Comparison of ENCODE assay signal across 18 cellular contexts in the genomic region with DNA sequence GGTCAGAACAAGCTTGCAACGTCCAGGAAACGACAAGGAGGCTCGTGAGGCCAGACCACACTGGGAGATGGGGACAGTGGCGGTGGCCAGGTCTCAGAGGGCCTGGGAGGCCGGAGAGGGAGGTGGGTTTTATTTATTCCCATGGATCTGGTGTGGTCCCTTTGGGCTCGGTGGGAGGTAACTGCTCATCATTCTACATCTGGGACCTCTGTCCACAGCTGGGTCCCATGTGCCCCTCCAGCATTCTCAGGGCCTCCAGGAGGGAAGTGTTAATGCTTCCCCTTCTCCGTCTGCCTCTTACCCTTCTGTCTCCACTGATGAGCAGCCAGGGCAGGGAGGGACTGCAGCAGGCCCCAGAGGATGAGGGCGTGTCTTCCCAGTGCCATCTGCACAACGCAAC. TPM values are rescaled to one million over a fixed set of nuclear protein-coding genes. Genes with fewer than 3 reads are reported as not detected.
A peak's percentile ranks its signal among the peaks of the same experiment; 100 is the strongest.
DNase-seq lines count a peak whose midpoint lies in the region; ATAC-seq and TF ChIP-seq lines count a peak whose summit lies in the region.
"Had no signal": no experiment of that assay in that cellular context is flagged by ENCODE, and none has a peak within 500 bp of the region (broad histone marks: within the 10 kb centered on the region; RNA-seq: fewer than 3 reads in every experiment).

No MANE protein-coding gene starts in this region.

- H3K36me3 ChIP-seq in SJSA1 (no peaks in the 10 kb centered on the region), spleen (no peaks in the 10 kb centered on the region), body of pancreas (replicated peaks in 1 of 2; ENCODE audit: insufficient read depth in 1 of 2, low read depth in 2 of 2) (no peaks in the 10 kb centered on the region)

- 45 to 64% (median 60%) methylated on average over 9 of the region's 9 CpGs for WGBS in spleen, 5 donors
- WGBS in body of pancreas, 2 donors = 67 to 80% methylated on average over 8 to 9 of the region's 9 CpGs

- DNase-seq in HFF-Myc (ENCODE audit: extremely low read depth, low read depth) (peak; percentile 59), SJSA1 (ENCODE audit: low read depth in 1 of 2, low spot score in 2 of 2) (peak; percentile 92 to 96), left colon (no peak), spleen (peak; percentile 57), body of pancreas (no peak), nephron progenitor cell (no peak)
- DNase-seq in activated naive CD8-positive, alpha-beta T cell treated with anti-CD3 and anti-CD28 coated beads for 36 hours = no peak
- DNase-seq: activated CD8-positive, alpha-beta memory T cell treated with anti-CD3 and anti-CD28 coated beads, Interleukin-2, amount 50 U/mL, for 4 hours; activated effector memory CD4-positive, alpha-beta T cell treated with Interleukin-2 at 50 U/mL for 16 hours; HCEC 1CT; immature natural killer cell; naive thymus-derived CD8-positive, alpha-beta T cell; NCI-H69; SIG-M5; stimulated activated CD4-positive, alpha-beta T cell treated with anti-CD3 and anti-CD28 coated beads, Interleukin-1b, Interleukin-23, amount 100 ng/mL, for 48 hours; stimulated activated naive B cell treated with anti-CD40 and anti-IgM and Interleukin-4, amounts not matched to agents 10 μg/mL and 1 μg/mL and 100 μg/mL, for 72 hours had no signal

- ATAC-seq in left colon = peak; percentile 13
- no peak for ATAC-seq in body of pancreas
- ATAC-seq: naive thymus-derived CD8-positive, alpha-beta T cell; stimulated activated naive B cell treated with anti-CD40 and anti-IgM and Interleukin-4, amounts not matched to agents 10 μg/mL and 1 μg/mL and 100 μg/mL, for 72 hours had no signal

- H3K9me3 ChIP-seq in SJSA1 (replicated peaks) (peaks cover 6% of the 10 kb centered on the region), spleen (no peaks in the 10 kb centered on the region), body of pancreas (no peaks in the 10 kb centered on the region)

- H3K4me3 ChIP-seq in HFF-Myc (replicated peaks; ENCODE audit: low read depth, low read length) = no peak overlapping the region
- H3K4me3 ChIP-seq in SJSA1 = no peak overlapping the region
- H3K4me3 ChIP-seq in spleen = no peak overlapping the region
- no peak overlapping the region for H3K4me3 ChIP-seq in body of pancreas

- intact Hi-C loops in left colon (cut with DNase I, micrococcal nuclease) (no loop called here), spleen (cut with DNase I; ENCODE audit: low total_unique reads) (no loop called here), body of pancreas (cut with DNase I) (no loop called here)

- peaks cover 12% of the 10 kb centered on the region for H3K27me3 Mint-ChIP-seq in activated naive CD8-positive, alpha-beta T cell treated with anti-CD3 and anti-CD28 coated beads for 36 hours
- H3K27me3 Mint-ChIP-seq in nephron progenitor cell (ENCODE audit: low read depth, poor library complexity) = peaks cover 15% of the 10 kb centered on the region

- peaks cover 67% of the 10 kb centered on the region for H3K4me1 ChIP-seq in SJSA1 (replicated peaks)
- peaks cover 0 to 28% (median 7%) of the 10 kb centered on the region in 6 donors for H3K4me1 ChIP-seq in spleen
- H3K4me1 ChIP-seq in body of pancreas = peaks cover under 1% of the 10 kb centered on the region
- H3K4me1 ChIP-seq: parathyroid adenoma had no signal

- no peaks in the 10 kb centered on the region for H3K36me3 Mint-ChIP-seq in activated naive CD8-positive, alpha-beta T cell treated with anti-CD3 and anti-CD28 coated beads for 36 hours
- H3K36me3 Mint-ChIP-seq in nephron progenitor cell (ENCODE audit: low read depth) = no peaks in the 10 kb centered on the region
- H3K36me3 Mint-ChIP-seq: immature natural killer cell; naive thymus-derived CD8-positive, alpha-beta T cell; stimulated activated naive B cell treated with anti-CD40 and anti-IgM and Interleukin-4, amounts not matched to agents 10 μg/mL and 1 μg/mL and 100 μg/mL, for 72 hours had no signal

- H3K9me3 Mint-ChIP-seq in activated naive CD8-positive, alpha-beta T cell treated with anti-CD3 and anti-CD28 coated beads for 36 hours = peaks cover 3% of the 10 kb centered on the region
- peaks cover 15% of the 10 kb centered on the region for H3K9me3 Mint-ChIP-seq in nephron progenitor cell
- H3K9me3 Mint-ChIP-seq: immature natural killer cell had no signal

- H3K27ac Mint-ChIP-seq in activated naive CD8-positive, alpha-beta T cell treated with anti-CD3 and anti-CD28 coated beads for 36 hours = no peak overlapping the region
- H3K27ac Mint-ChIP-seq in nephron progenitor cell = no peak overlapping the region
- H3K27ac Mint-ChIP-seq: immature natural killer cell; stimulated activated naive B cell treated with anti-CD40 and anti-IgM and Interleukin-4, amounts not matched to agents 10 μg/mL and 1 μg/mL and 100 μg/mL, for 72 hours; T-helper 1 cell treated with Interleukin-12 subunit alpha and Interleukin-12 subunit beta and Interleukin-4 antibody, amounts not matched to agents 30 μg/mL and 1 μg/mL, for 36 hours had no signal

- TF ChIP-seq CTCF in HFF-Myc (IDR thresholded peaks at IDR 0.05; ENCODE audit: low read depth, low read length, missing control alignments) = no peak
- TF ChIP-seq CTCF in spleen (IDR thresholded peaks at IDR 0.05 in 8 of 11, conservative IDR thresholded peaks at IDR 0.05 in 3 of 11) = no peak
- no peak for TF ChIP-seq CTCF in body of pancreas (IDR thresholded peaks at IDR 0.05)
- TF ChIP-seq CTCF in nephron progenitor cell (IDR thresholded peaks at IDR 0.05) = no peak

- H3K4me3 Mint-ChIP-seq in activated naive CD8-positive, alpha-beta T cell treated with anti-CD3 and anti-CD28 coated beads for 36 hours = no peak overlapping the region
- H3K4me3 Mint-ChIP-seq in nephron progenitor cell = no peak overlapping the region
- H3K4me3 Mint-ChIP-seq: immature natural killer cell; naive thymus-derived CD8-positive, alpha-beta T cell; stimulated activated naive B cell treated with anti-CD40 and anti-IgM and Interleukin-4, amounts not matched to agents 10 μg/mL and 1 μg/mL and 100 μg/mL, for 72 hours; T-helper 1 cell treated with Interleukin-12 subunit alpha and Interleukin-12 subunit beta and Interleukin-4 antibody, amounts not matched to agents 30 μg/mL and 1 μg/mL, for 36 hours had no signal

- no peak for TF ChIP-seq POLR2A in spleen (IDR thresholded peaks at IDR 0.05)
- no peak for TF ChIP-seq POLR2A in body of pancreas (IDR thresholded peaks at IDR 0.05)

- H3K27me3 ChIP-seq in SJSA1 (replicated peaks) (no peaks in the 10 kb centered on the region), spleen (replicated peaks in 1 of 7) (no peaks in the 10 kb centered on the region), body of pancreas (no peaks in the 10 kb centered on the region)

- peaks cover 12% of the 10 kb centered on the region for H3K4me1 Mint-ChIP-seq in activated naive CD8-positive, alpha-beta T cell treated with anti-CD3 and anti-CD28 coated beads for 36 hours
- H3K4me1 Mint-ChIP-seq in nephron progenitor cell = peaks cover 33% of the 10 kb centered on the region
- H3K4me1 Mint-ChIP-seq: immature natural killer cell had no signal

- peak overlapping the region; percentile 83 for H3K27ac ChIP-seq in SJSA1
- no peak overlapping the region for H3K27ac ChIP-seq in spleen
- H3K27ac ChIP-seq in body of pancreas = no peak overlapping the region
- H3K27ac ChIP-seq: parathyroid adenoma had no signal

RNA-seq across cellular contexts. Expression of gene NCOR2, which starts 35.7 kb away (rescaled TPM):
- total RNA-seq in SJSA1 (2014; rRNA removed; shearing (Covaris generic)) = 40.0 and 44.3 TPM in 2 replicates
- 100 to 1,000 TPM; 134 to 153 TPM for total RNA-seq in left colon
- 100 to 1,000 TPM; 145 to 236 (median 174) TPM for total RNA-seq in spleen
- polyA plus RNA-seq in spleen = 10 to 100 TPM; 13.2 to 60.6 (median 17.2) TPM
- total RNA-seq in activated naive CD8-positive, alpha-beta T cell treated with anti-CD3 and anti-CD28 coated beads for 36 hours = 100 to 1,000 TPM; 106 to 112 TPM
- 100 to 1,000 TPM in 1 of 2 donors, 10 to 100 TPM in 1; 53.7 to 397 TPM for total RNA-seq in body of pancreas

Comparison
In these comparisons a context has a peak if more than half of its experiments do, and no peak if none do; other contexts are left out.
1. DNase-seq: peak in HFF-Myc (single experiment), SJSA1 (2 of 2) and spleen (single experiment); none in left colon (0 of 2), activated naive CD8-positive, alpha-beta T cell treated with anti-CD3 and anti-CD28 coated beads for 36 hours (single experiment), body of pancreas (0 of 4) and nephron progenitor cell (single experiment).